ENCODE assay signal across 1 cellular context in the genomic region with DNA sequence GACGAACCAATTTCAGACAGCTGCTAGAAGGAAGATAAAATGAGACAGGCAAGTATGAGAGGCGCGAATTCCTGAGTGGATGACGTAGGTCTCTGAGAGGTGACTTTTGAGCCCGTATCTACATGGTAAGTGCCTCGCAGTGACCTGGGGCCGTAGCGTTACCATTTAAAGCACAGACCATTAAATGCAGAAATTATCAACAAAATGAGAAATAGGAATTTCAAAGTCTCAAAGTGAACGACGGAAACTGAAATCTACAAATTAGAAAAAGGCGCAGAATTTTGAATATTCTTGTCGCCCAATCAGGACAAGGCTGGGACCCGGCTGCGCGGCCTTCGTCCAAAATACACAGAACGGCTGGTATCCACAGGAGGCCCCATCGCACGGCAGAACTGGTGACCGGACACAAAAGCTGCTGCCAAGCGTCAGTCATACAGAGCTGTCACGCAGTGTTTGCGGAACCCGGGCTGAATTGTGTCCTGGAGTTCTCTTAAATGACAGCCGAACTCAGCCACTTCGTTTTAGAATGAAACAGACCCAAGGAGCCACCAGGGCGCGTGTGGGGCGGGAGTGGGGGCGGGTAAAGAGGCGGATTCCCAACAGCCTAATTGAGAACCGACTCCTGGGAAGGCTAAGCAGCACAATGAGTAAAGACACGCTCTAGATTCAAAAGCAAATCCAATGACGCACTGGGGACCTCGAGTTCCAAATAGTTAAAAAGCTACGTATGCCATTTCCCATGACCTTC.
TF ChIP-seq lines count a peak whose summit lies in the region.

No MANE protein-coding gene starts in this region.

TF ChIP-seq in K562, 482 proteins besides CTCF, POLR2A, EP300 and RAD21 (continues in another document):
- TF ChIP-seq DPF2 (IDR thresholded peaks at IDR 0.05) (no peak; the same call in 1 of the 2 replicates), JUNB (CRISPR knock-in tag; conservative IDR thresholded peaks at IDR 0.05) (no peak), ZNF133 (CRISPR knock-in tag; IDR thresholded peaks at IDR 0.05) (no peak), CREBBP (IDR thresholded peaks at IDR 0.05; ENCODE audit: low read depth, low read length) (no peak), RCOR1 (IDR thresholded peaks at IDR 0.05; ENCODE audit: borderline replicate concordance in 1 of 2, low read depth in 2 of 2, low read length in 2 of 2) (0 out of 4 replicates have a peak, but pooled peaks of 1 of the 2 experiments have one; percentile 1), ZNF124 (CRISPR knock-in tag; IDR thresholded peaks at IDR 0.05) (no peak), MEF2A (IDR thresholded peaks at IDR 0.05; ENCODE audit: control insufficient read depth, low read depth, low read length) (peak; percentile 4; the same call in 1 of the 2 replicates), GABPB1 (CRISPR knock-in tag; IDR thresholded peaks at IDR 0.05) (peak; percentile 54), NFRKB (IDR thresholded peaks at IDR 0.05; ENCODE audit: low read depth) (0 out of 2 replicates have a peak, but pooled peaks have one; percentile 37), FOXP1 (CRISPR knock-in tag; IDR thresholded peaks at IDR 0.05) (no peak), ZNF165 (CRISPR knock-in tag; IDR thresholded peaks at IDR 0.05; ENCODE audit: borderline replicate concordance) (no peak; the same call in 1 of the 2 replicates), ZNF175 (CRISPR knock-in tag; IDR thresholded peaks at IDR 0.05; ENCODE audit: low read depth) (peak; percentile 71; the same call in 1 of the 2 replicates), HNRNPH1 (optimal IDR thresholded peaks at IDR 0.05; ENCODE audit: low read depth, low read length) (no peak), ZNF12 (CRISPR knock-in tag; IDR thresholded peaks at IDR 0.05) (0 out of 2 replicates have a peak, but pooled peaks have one; percentile 17), HOXB6 (CRISPR knock-in tag; IDR thresholded peaks at IDR 0.05; ENCODE audit: borderline replicate concordance) (no peak), PRPF4 (IDR thresholded peaks at IDR 0.05; ENCODE audit: insufficient read depth, low read depth, low read length, poor library complexity, severe bottlenecking) (peak; percentile 86), HNRNPUL1 (IDR thresholded peaks at IDR 0.05; ENCODE audit: low read length) (peak; percentile 92; the same call in 1 of the 2 replicates), ZNF695 (CRISPR knock-in tag; IDR thresholded peaks at IDR 0.05) (no peak), ZNF75A (CRISPR knock-in tag; IDR thresholded peaks at IDR 0.05) (no peak)
- TF ChIP-seq, protein P1, sequence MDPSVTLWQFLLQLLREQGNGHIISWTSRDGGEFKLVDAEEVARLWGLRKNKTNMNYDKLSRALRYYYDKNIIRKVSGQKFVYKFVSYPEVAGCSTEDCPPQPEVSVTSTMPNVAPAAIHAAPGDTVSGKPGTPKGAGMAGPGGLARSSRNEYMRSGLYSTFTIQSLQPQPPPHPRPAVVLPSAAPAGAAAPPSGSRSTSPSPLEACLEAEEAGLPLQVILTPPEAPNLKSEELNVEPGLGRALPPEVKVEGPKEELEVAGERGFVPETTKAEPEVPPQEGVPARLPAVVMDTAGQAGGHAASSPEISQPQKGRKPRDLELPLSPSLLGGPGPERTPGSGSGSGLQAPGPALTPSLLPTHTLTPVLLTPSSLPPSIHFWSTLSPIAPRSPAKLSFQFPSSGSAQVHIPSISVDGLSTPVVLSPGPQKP (CRISPR knock-in tag; IDR thresholded peaks at IDR 0.05), result no peak
- TF ChIP-seq, protein P2, sequence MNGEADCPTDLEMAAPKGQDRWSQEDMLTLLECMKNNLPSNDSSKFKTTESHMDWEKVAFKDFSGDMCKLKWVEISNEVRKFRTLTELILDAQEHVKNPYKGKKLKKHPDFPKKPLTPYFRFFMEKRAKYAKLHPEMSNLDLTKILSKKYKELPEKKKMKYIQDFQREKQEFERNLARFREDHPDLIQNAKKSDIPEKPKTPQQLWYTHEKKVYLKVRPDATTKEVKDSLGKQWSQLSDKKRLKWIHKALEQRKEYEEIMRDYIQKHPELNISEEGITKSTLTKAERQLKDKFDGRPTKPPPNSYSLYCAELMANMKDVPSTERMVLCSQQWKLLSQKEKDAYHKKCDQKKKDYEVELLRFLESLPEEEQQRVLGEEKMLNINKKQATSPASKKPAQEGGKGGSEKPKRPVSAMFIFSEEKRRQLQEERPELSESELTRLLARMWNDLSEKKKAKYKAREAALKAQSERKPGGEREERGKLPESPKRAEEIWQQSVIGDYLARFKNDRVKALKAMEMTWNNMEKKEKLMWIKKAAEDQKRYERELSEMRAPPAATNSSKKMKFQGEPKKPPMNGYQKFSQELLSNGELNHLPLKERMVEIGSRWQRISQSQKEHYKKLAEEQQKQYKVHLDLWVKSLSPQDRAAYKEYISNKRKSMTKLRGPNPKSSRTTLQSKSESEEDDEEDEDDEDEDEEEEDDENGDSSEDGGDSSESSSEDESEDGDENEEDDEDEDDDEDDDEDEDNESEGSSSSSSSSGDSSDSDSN (IDR thresholded peaks at IDR 0.05; ENCODE audit: borderline replicate concordance in 1 of 2, low read depth in 2 of 2, low read length in 2 of 2), result no peak
- TF ChIP-seq, protein P3, sequence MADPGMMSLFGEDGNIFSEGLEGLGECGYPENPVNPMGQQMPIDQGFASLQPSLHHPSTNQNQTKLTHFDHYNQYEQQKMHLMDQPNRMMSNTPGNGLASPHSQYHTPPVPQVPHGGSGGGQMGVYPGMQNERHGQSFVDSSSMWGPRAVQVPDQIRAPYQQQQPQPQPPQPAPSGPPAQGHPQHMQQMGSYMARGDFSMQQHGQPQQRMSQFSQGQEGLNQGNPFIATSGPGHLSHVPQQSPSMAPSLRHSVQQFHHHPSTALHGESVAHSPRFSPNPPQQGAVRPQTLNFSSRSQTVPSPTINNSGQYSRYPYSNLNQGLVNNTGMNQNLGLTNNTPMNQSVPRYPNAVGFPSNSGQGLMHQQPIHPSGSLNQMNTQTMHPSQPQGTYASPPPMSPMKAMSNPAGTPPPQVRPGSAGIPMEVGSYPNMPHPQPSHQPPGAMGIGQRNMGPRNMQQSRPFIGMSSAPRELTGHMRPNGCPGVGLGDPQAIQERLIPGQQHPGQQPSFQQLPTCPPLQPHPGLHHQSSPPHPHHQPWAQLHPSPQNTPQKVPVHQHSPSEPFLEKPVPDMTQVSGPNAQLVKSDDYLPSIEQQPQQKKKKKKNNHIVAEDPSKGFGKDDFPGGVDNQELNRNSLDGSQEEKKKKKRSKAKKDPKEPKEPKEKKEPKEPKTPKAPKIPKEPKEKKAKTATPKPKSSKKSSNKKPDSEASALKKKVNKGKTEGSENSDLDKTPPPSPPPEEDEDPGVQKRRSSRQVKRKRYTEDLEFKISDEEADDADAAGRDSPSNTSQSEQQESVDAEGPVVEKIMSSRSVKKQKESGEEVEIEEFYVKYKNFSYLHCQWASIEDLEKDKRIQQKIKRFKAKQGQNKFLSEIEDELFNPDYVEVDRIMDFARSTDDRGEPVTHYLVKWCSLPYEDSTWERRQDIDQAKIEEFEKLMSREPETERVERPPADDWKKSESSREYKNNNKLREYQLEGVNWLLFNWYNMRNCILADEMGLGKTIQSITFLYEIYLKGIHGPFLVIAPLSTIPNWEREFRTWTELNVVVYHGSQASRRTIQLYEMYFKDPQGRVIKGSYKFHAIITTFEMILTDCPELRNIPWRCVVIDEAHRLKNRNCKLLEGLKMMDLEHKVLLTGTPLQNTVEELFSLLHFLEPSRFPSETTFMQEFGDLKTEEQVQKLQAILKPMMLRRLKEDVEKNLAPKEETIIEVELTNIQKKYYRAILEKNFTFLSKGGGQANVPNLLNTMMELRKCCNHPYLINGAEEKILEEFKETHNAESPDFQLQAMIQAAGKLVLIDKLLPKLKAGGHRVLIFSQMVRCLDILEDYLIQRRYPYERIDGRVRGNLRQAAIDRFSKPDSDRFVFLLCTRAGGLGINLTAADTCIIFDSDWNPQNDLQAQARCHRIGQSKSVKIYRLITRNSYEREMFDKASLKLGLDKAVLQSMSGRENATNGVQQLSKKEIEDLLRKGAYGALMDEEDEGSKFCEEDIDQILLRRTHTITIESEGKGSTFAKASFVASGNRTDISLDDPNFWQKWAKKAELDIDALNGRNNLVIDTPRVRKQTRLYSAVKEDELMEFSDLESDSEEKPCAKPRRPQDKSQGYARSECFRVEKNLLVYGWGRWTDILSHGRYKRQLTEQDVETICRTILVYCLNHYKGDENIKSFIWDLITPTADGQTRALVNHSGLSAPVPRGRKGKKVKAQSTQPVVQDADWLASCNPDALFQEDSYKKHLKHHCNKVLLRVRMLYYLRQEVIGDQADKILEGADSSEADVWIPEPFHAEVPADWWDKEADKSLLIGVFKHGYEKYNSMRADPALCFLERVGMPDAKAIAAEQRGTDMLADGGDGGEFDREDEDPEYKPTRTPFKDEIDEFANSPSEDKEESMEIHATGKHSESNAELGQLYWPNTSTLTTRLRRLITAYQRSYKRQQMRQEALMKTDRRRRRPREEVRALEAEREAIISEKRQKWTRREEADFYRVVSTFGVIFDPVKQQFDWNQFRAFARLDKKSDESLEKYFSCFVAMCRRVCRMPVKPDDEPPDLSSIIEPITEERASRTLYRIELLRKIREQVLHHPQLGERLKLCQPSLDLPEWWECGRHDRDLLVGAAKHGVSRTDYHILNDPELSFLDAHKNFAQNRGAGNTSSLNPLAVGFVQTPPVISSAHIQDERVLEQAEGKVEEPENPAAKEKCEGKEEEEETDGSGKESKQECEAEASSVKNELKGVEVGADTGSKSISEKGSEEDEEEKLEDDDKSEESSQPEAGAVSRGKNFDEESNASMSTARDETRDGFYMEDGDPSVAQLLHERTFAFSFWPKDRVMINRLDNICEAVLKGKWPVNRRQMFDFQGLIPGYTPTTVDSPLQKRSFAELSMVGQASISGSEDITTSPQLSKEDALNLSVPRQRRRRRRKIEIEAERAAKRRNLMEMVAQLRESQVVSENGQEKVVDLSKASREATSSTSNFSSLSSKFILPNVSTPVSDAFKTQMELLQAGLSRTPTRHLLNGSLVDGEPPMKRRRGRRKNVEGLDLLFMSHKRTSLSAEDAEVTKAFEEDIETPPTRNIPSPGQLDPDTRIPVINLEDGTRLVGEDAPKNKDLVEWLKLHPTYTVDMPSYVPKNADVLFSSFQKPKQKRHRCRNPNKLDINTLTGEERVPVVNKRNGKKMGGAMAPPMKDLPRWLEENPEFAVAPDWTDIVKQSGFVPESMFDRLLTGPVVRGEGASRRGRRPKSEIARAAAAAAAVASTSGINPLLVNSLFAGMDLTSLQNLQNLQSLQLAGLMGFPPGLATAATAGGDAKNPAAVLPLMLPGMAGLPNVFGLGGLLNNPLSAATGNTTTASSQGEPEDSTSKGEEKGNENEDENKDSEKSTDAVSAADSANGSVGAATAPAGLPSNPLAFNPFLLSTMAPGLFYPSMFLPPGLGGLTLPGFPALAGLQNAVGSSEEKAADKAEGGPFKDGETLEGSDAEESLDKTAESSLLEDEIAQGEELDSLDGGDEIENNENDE (IDR thresholded peaks at IDR 0.05; ENCODE audit: low read depth, low read length), result no peak
- TF ChIP-seq, protein P4, sequence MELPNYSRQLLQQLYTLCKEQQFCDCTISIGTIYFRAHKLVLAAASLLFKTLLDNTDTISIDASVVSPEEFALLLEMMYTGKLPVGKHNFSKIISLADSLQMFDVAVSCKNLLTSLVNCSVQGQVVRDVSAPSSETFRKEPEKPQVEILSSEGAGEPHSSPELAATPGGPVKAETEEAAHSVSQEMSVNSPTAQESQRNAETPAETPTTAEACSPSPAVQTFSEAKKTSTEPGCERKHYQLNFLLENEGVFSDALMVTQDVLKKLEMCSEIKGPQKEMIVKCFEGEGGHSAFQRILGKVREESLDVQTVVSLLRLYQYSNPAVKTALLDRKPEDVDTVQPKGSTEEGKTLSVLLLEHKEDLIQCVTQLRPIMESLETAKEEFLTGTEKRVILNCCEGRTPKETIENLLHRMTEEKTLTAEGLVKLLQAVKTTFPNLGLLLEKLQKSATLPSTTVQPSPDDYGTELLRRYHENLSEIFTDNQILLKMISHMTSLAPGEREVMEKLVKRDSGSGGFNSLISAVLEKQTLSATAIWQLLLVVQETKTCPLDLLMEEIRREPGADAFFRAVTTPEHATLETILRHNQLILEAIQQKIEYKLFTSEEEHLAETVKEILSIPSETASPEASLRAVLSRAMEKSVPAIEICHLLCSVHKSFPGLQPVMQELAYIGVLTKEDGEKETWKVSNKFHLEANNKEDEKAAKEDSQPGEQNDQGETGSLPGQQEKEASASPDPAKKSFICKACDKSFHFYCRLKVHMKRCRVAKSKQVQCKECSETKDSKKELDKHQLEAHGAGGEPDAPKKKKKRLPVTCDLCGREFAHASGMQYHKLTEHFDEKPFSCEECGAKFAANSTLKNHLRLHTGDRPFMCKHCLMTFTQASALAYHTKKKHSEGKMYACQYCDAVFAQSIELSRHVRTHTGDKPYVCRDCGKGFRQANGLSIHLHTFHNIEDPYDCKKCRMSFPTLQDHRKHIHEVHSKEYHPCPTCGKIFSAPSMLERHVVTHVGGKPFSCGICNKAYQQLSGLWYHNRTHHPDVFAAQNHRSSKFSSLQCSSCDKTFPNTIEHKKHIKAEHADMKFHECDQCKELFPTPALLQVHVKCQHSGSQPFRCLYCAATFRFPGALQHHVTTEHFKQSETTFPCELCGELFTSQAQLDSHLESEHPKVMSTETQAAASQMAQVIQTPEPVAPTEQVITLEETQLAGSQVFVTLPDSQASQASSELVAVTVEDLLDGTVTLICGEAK (IDR thresholded peaks at IDR 0.05), result no peak
- TF ChIP-seq, protein P4 (CRISPR knock-in tag; IDR thresholded peaks at IDR 0.05), result 0 out of 2 replicates have a peak, but pooled peaks have one; percentile 7
